9 cellular contexts compared by ENCODE assay signal in the genomic region with DNA sequence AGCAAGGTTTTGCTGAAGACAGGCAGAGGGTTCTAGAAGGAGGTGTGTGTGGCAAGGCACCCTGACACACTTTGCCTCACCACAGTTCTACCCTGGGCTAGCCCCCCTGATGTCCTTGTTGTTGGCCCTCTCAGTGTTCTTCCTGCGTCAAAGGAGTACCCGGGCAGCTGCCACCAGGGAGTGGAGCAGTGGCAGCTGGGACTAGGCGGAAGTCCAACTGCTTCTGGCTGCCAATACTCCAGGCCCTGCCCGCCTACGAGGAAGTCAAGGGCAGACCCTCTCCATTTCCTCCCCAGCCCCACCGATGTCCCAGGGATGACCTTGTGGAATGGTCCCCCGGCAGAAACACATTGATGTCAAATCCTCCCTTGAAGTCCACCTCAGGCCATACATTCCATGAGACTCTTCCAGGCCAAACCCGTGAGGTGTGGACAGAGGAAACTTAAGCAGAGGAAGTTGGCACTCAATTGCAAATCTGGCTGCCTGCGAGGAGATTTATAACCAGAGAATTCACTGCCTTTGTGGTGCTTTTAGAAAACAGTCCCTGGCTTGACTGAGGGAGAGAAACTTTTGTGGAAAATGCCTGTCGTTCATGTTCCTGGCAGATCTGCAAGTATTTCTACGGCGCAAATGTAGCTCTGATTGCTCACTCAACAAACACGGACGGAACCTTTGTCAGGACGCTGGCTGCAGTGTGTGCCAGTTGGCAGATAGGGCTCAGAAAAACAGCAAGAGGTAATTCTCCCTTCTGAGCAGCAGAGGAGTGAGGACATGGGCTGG.
DNase-seq lines count a peak whose midpoint lies in the region; ATAC-seq lines count a peak whose summit lies in the region.
"Had no signal": no experiment of that assay in that cellular context is flagged by ENCODE, and none has a peak within 500 bp of the region (broad histone marks: within the 10 kb centered on the region; RNA-seq: fewer than 3 reads in every experiment).

No MANE protein-coding gene starts in this region.

- intact Hi-C loops in cardiac septum (cut with DNase I): loop anchor here (10.0 kb wide), 1 partner anchor 202 kb away; no protein-coding TSS in a partner anchor

- DNase-seq in NCI-H2196 (lab: John Stamatoyannopoulos, UW; ENCODE audit: unreplicated experiment) (peak; percentile 22), NCI-H2196 treated with DMSO at 0.1 percent for 48 hours (lab: John Stamatoyannopoulos, UW; ENCODE audit: unreplicated experiment) (no peak), cardiac septum (ENCODE audit: low spot score) (peak; percentile 84), nucleus accumbens (lab: John Stamatoyannopoulos, UW) (peak in 55 of 56 donors; percentile 3 to 90 (median 60)), islet precursor cell (no peak)
- no peak for DNase-seq in activated effector memory CD4-positive, alpha-beta T cell treated with anti-CD3 and anti-CD28 coated beads, Interleukin-2, amount 50 U/mL, for 16 hours
- DNase-seq in stimulated activated CD4-positive, alpha-beta T cell treated with anti-CD3 and anti-CD28 coated beads, Interleukin-4, amount 100 ng/mL, for 24 hours: no peak
- DNase-seq: PC-9 had no signal

- no peak for ATAC-seq in HG03175 (IDR thresholded peaks at IDR 0.05; ENCODE audit: unreplicated experiment)

Comparison
In these comparisons a context has a peak if more than half of its experiments do, and no peak if none do; other contexts are left out.
1. DNase-seq: peak in NCI-H2196 (single experiment), cardiac septum (single experiment) and nucleus accumbens (55 of 56); none in NCI-H2196 treated with DMSO at 0.1 percent for 48 hours (single experiment), activated effector memory CD4-positive, alpha-beta T cell treated with anti-CD3 and anti-CD28 coated beads, Interleukin-2, amount 50 U/mL, for 16 hours (single experiment), stimulated activated CD4-positive, alpha-beta T cell treated with anti-CD3 and anti-CD28 coated beads, Interleukin-4, amount 100 ng/mL, for 24 hours (single experiment) and islet precursor cell (single experiment).